In the genomic region with DNA sequence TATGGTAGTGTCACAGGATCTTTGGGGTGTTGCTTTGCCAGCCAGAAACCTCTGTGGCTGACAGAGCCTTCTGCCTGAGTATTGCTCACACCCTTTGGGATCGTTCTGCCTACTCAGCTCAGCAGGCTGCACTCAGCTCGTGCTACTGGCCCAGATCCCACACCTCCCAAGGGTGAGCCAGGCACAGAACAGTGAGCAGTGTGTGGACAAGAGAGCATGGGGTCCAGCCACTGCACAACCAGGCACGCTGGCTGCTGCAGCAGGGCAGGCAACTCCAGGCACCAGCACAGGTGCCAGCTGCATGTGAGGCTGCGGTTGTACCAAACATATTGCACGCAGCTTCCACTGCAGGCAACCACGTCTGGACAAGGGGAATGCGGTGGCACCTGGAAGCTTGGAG, we compare ENCODE assay signal across 1 cellular context.
TF ChIP-seq lines count a peak whose summit lies in the region.

No MANE protein-coding gene starts in this region.

TF ChIP-seq in H1, 55 proteins besides CTCF, POLR2A, EP300 and RAD21:
- TF ChIP-seq SIRT6 (IDR thresholded peaks at IDR 0.05; ENCODE audit: low read length): no peak
